In the genomic region with DNA sequence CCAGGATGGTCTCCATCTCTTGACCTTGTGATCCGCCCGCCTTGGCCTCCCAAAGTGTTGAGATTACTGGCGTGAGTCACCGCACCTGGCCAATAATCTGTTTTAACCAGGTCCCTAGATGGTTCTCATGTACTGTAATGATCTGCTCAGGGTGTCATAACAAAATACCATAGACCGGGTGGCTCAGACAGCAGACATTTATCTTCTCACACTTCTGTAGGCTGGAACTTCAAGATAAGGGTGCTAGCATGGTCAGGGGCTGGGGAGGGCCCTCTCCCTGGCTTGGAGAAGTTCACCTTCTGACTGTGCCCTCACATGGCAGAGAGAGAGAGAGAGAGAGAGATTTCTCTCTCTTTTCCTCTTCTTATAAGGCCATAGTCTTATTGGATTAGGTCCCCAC, we compare ENCODE assay signal across 1 cellular context.
TF ChIP-seq lines count a peak whose summit lies in the region.

No MANE protein-coding gene starts in this region.

TF ChIP-seq in K562, 482 proteins besides CTCF, POLR2A, EP300 and RAD21 (continued from another document and continues in another):
- TF ChIP-seq, protein P1, sequence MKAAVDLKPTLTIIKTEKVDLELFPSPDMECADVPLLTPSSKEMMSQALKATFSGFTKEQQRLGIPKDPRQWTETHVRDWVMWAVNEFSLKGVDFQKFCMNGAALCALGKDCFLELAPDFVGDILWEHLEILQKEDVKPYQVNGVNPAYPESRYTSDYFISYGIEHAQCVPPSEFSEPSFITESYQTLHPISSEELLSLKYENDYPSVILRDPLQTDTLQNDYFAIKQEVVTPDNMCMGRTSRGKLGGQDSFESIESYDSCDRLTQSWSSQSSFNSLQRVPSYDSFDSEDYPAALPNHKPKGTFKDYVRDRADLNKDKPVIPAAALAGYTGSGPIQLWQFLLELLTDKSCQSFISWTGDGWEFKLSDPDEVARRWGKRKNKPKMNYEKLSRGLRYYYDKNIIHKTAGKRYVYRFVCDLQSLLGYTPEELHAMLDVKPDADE (conservative IDR thresholded peaks at IDR 0.05; ENCODE audit: control insufficient read depth, low read depth, low read length), result no peak
- TF ChIP-seq DPF2 (IDR thresholded peaks at IDR 0.05) (peak; percentile 98), TFAM (CRISPR knock-in tag; conservative IDR thresholded peaks at IDR 0.05) (no peak), SRSF7 (optimal IDR thresholded peaks at IDR 0.05; ENCODE audit: low read depth, low read length) (no peak), DDX20 (tag; IDR thresholded peaks at IDR 0.05; ENCODE audit: low read depth) (no peak), L3MBTL2 (IDR thresholded peaks at IDR 0.05) (peak; percentile 52), ZC3H8 (IDR thresholded peaks at IDR 0.05) (no peak), ZNF445 (CRISPR knock-in tag; IDR thresholded peaks at IDR 0.05; ENCODE audit: low read depth) (no peak), HSF4 (CRISPR knock-in tag; IDR thresholded peaks at IDR 0.05; ENCODE audit: borderline replicate concordance) (no peak), TCF7 (IDR thresholded peaks at IDR 0.05; ENCODE audit: borderline replicate concordance) (peak; percentile 81; the same call in 1 of the 2 replicates), ILK (tag; IDR thresholded peaks at IDR 0.05; ENCODE audit: borderline replicate concordance, low read depth) (no peak), BRD4 (IDR thresholded peaks at IDR 0.05) (no peak), BRCA1 (IDR thresholded peaks at IDR 0.05) (no peak), BRCA1 (CRISPR knock-in tag; IDR thresholded peaks at IDR 0.05) (no peak), TRIM24 (IDR thresholded peaks at IDR 0.05) (peak; percentile 99 to 100), RB1 (IDR thresholded peaks at IDR 0.05; ENCODE audit: low read depth) (peak; percentile 20; the same call in 1 of the 2 replicates), ZNF41 (CRISPR knock-in tag; conservative IDR thresholded peaks at IDR 0.05) (peak; percentile 71), MBD2 (IDR thresholded peaks at IDR 0.05; ENCODE audit: borderline replicate concordance, low read depth) (peak; percentile 65), FOSL1 (tag; conservative IDR thresholded peaks at IDR 0.05) (peak; percentile 97), MEIS2 (IDR thresholded peaks at IDR 0.05; ENCODE audit: partially characterized antibody) (peak; percentile 98), ZBTB7A (IDR thresholded peaks at IDR 0.05; ENCODE audit: borderline replicate concordance, control insufficient read depth, low read depth, low read length) (no peak; the same call in 1 of the 2 replicates), NR4A1 (CRISPR knock-in tag; IDR thresholded peaks at IDR 0.05) (no peak), NR4A1 (tag; IDR thresholded peaks at IDR 0.05) (peak; percentile 93), RBM22 (IDR thresholded peaks at IDR 0.05; ENCODE audit: low read depth, low read length, poor library complexity, severe bottlenecking) (no peak), NUFIP1 (IDR thresholded peaks at IDR 0.05; ENCODE audit: partially characterized antibody) (no peak), SAP30 (IDR thresholded peaks at IDR 0.05; ENCODE audit: borderline replicate concordance, insufficient read depth, low read depth, low read length, poor library complexity, severe bottlenecking) (no peak), SMAD4 (CRISPR knock-in tag; conservative IDR thresholded peaks at IDR 0.05) (peak; percentile 99), TRIM28 (IDR thresholded peaks at IDR 0.05) (no peak), PHF20 (IDR thresholded peaks at IDR 0.05; ENCODE audit: partially characterized antibody) (peak; percentile 21), ZFPM2 (CRISPR knock-in tag; IDR thresholded peaks at IDR 0.05) (no peak), BRF1 (IDR thresholded peaks at IDR 0.05; ENCODE audit: borderline replicate concordance, extremely low read depth, insufficient read length) (no peak), NR1H2 (CRISPR knock-in tag; IDR thresholded peaks at IDR 0.05) (no peak), NCOA4 (IDR thresholded peaks at IDR 0.05; ENCODE audit: partially characterized antibody) (peak; percentile 36), SP2 (IDR thresholded peaks at IDR 0.05; ENCODE audit: extremely low read depth, low read depth, low read length, poor library complexity, severe bottlenecking) (no peak)
- TF ChIP-seq, protein P2, sequence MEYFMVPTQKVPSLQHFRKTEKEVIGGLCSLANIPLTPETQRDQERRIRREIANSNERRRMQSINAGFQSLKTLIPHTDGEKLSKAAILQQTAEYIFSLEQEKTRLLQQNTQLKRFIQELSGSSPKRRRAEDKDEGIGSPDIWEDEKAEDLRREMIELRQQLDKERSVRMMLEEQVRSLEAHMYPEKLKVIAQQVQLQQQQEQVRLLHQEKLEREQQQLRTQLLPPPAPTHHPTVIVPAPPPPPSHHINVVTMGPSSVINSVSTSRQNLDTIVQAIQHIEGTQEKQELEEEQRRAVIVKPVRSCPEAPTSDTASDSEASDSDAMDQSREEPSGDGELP (CRISPR knock-in tag; IDR thresholded peaks at IDR 0.05; ENCODE audit: borderline replicate concordance), result peak; percentile 30; the same call in 1 of the 2 replicates
- TF ChIP-seq, protein P3, sequence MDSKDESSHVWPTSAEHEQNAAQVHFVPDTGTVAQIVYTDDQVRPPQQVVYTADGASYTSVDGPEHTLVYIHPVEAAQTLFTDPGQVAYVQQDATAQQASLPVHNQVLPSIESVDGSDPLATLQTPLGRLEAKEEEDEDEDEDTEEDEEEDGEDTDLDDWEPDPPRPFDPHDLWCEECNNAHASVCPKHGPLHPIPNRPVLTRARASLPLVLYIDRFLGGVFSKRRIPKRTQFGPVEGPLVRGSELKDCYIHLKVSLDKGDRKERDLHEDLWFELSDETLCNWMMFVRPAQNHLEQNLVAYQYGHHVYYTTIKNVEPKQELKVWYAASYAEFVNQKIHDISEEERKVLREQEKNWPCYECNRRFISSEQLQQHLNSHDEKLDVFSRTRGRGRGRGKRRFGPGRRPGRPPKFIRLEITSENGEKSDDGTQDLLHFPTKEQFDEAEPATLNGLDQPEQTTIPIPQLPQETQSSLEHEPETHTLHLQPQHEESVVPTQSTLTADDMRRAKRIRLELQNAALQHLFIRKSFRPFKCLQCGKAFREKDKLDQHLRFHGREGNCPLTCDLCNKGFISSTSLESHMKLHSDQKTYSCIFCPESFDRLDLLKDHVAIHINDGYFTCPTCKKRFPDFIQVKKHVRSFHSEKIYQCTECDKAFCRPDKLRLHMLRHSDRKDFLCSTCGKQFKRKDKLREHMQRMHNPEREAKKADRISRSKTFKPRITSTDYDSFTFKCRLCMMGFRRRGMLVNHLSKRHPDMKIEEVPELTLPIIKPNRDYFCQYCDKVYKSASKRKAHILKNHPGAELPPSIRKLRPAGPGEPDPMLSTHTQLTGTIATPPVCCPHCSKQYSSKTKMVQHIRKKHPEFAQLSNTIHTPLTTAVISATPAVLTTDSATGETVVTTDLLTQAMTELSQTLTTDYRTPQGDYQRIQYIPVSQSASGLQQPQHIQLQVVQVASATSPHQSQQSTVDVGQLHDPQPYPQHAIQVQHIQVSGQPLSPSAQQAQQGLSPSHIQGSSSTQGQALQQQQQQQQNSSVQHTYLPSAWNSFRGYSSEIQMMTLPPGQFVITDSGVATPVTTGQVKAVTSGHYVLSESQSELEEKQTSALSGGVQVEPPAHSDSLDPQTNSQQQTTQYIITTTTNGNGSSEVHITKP (IDR thresholded peaks at IDR 0.05; ENCODE audit: partially characterized antibody), result no peak
- TF ChIP-seq, protein P4, sequence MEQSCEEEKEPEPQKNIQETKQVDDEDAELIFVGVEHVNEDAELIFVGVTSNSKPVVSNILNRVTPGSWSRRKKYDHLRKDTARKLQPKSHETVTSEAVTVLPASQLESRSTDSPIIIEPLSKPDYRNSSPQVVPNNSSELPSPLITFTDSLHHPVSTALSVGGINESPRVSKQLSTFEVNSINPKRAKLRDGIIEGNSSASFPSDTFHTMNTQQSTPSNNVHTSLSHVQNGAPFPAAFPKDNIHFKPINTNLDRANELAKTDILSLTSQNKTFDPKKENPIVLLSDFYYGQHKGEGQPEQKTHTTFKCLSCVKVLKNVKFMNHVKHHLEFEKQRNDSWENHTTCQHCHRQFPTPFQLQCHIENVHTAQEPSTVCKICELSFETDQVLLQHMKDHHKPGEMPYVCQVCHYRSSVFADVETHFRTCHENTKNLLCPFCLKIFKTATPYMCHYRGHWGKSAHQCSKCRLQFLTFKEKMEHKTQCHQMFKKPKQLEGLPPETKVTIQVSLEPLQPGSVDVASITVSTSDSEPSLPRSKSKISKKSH (CRISPR knock-in tag; IDR thresholded peaks at IDR 0.05), result no peak
- TF ChIP-seq, protein P5, sequence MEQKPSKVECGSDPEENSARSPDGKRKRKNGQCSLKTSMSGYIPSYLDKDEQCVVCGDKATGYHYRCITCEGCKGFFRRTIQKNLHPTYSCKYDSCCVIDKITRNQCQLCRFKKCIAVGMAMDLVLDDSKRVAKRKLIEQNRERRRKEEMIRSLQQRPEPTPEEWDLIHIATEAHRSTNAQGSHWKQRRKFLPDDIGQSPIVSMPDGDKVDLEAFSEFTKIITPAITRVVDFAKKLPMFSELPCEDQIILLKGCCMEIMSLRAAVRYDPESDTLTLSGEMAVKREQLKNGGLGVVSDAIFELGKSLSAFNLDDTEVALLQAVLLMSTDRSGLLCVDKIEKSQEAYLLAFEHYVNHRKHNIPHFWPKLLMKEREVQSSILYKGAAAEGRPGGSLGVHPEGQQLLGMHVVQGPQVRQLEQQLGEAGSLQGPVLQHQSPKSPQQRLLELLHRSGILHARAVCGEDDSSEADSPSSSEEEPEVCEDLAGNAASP (IDR thresholded peaks at IDR 0.05), result no peak
- TF ChIP-seq, protein P6, sequence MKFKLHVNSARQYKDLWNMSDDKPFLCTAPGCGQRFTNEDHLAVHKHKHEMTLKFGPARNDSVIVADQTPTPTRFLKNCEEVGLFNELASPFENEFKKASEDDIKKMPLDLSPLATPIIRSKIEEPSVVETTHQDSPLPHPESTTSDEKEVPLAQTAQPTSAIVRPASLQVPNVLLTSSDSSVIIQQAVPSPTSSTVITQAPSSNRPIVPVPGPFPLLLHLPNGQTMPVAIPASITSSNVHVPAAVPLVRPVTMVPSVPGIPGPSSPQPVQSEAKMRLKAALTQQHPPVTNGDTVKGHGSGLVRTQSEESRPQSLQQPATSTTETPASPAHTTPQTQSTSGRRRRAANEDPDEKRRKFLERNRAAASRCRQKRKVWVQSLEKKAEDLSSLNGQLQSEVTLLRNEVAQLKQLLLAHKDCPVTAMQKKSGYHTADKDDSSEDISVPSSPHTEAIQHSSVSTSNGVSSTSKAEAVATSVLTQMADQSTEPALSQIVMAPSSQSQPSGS (CRISPR knock-in tag; IDR thresholded peaks at IDR 0.05), result no peak
- TF ChIP-seq, protein P7, sequence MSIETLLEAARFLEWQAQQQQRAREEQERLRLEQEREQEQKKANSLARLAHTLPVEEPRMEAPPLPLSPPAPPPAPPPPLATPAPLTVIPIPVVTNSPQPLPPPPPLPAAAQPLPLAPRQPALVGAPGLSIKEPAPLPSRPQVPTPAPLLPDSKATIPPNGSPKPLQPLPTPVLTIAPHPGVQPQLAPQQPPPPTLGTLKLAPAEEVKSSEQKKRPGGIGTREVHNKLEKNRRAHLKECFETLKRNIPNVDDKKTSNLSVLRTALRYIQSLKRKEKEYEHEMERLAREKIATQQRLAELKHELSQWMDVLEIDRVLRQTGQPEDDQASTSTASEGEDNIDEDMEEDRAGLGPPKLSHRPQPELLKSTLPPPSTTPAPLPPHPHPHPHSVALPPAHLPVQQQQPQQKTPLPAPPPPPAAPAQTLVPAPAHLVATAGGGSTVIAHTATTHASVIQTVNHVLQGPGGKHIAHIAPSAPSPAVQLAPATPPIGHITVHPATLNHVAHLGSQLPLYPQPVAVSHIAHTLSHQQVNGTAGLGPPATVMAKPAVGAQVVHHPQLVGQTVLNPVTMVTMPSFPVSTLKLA (conservative IDR thresholded peaks at IDR 0.05), result peak in 1 of 2 experiments; percentile 72; a peak in 3 of 4 replicates
- TF ChIP-seq, protein P8, sequence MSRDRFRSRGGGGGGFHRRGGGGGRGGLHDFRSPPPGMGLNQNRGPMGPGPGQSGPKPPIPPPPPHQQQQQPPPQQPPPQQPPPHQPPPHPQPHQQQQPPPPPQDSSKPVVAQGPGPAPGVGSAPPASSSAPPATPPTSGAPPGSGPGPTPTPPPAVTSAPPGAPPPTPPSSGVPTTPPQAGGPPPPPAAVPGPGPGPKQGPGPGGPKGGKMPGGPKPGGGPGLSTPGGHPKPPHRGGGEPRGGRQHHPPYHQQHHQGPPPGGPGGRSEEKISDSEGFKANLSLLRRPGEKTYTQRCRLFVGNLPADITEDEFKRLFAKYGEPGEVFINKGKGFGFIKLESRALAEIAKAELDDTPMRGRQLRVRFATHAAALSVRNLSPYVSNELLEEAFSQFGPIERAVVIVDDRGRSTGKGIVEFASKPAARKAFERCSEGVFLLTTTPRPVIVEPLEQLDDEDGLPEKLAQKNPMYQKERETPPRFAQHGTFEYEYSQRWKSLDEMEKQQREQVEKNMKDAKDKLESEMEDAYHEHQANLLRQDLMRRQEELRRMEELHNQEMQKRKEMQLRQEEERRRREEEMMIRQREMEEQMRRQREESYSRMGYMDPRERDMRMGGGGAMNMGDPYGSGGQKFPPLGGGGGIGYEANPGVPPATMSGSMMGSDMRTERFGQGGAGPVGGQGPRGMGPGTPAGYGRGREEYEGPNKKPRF (IDR thresholded peaks at IDR 0.05; ENCODE audit: low read depth, low read length), result no peak
- TF ChIP-seq, protein P9, sequence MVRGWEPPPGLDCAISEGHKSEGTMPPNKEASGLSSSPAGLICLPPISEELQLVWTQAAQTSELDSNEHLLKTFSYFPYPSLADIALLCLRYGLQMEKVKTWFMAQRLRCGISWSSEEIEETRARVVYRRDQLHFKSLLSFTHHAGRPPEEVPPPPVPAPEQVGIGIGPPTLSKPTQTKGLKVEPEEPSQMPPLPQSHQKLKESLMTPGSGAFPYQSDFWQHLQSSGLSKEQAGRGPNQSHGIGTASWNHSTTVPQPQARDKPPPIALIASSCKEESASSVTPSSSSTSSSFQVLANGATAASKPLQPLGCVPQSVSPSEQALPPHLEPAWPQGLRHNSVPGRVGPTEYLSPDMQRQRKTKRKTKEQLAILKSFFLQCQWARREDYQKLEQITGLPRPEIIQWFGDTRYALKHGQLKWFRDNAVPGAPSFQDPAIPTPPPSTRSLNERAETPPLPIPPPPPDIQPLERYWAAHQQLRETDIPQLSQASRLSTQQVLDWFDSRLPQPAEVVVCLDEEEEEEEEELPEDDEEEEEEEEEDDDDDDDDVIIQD (CRISPR knock-in tag; IDR thresholded peaks at IDR 0.05), result no peak
- TF ChIP-seq, protein P10, sequence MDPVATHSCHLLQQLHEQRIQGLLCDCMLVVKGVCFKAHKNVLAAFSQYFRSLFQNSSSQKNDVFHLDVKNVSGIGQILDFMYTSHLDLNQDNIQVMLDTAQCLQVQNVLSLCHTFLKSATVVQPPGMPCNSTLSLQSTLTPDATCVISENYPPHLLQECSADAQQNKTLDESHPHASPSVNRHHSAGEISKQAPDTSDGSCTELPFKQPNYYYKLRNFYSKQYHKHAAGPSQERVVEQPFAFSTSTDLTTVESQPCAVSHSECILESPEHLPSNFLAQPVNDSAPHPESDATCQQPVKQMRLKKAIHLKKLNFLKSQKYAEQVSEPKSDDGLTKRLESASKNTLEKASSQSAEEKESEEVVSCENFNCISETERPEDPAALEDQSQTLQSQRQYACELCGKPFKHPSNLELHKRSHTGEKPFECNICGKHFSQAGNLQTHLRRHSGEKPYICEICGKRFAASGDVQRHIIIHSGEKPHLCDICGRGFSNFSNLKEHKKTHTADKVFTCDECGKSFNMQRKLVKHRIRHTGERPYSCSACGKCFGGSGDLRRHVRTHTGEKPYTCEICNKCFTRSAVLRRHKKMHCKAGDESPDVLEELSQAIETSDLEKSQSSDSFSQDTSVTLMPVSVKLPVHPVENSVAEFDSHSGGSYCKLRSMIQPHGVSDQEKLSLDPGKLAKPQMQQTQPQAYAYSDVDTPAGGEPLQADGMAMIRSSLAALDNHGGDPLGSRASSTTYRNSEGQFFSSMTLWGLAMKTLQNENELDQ (CRISPR knock-in tag; IDR thresholded peaks at IDR 0.05; ENCODE audit: borderline replicate concordance), result no peak
